ENCODE assay signal across 26 cellular contexts in the genomic region with DNA sequence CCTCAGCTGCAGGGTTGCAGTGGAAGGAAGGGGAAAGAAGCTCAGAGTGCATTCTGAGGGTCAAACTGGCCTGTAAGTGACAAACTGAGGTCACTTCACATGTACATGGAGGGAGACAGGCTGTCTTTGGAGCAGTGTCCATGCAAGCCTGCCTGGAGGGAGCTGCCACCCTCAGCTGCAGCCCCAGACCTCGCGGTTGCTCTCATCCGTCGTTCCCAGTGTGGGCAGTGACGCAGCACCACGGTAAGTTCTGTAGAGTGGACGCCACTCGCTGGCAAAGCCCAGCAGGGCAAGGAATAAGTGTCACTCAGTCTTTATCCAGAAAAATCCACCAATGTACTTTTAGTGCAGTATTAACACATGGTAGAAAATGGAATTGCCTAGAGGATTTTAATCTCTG.
A peak's percentile ranks its signal among the peaks of the same experiment; 100 is the strongest.
DNase-seq lines count a peak whose midpoint lies in the region; FAIRE-seq and TF ChIP-seq lines count a peak whose summit lies in the region.
"Had no signal": no experiment of that assay in that cellular context is flagged by ENCODE, and none has a peak within 500 bp of the region (broad histone marks: within the 10 kb centered on the region; RNA-seq: fewer than 3 reads in every experiment).

No MANE protein-coding gene starts in this region.

- H3K4me3 ChIP-seq in bronchial epithelial cell (ENCODE audit: low read depth, low read length) (no peak overlapping the region), endodermal cell (ENCODE audit: low read length) (no peak overlapping the region)
- H3K4me3 ChIP-seq: A549; BLaER1 treated with 17β-estradiol and CSF1 and Interleukin-3, amounts not matched to agents 10 nM and 100 nM; GM12878 had no signal

- H3K27me3 ChIP-seq in bronchial epithelial cell (ENCODE audit: control insufficient read depth, insufficient read depth, low read length): no peaks in the 10 kb centered on the region
- H3K27me3 ChIP-seq in endodermal cell (ENCODE audit: control insufficient read depth, insufficient read depth, low read length, poor library complexity, severe bottlenecking): no peaks in the 10 kb centered on the region
- H3K27me3 ChIP-seq: BLaER1 treated with 17β-estradiol and CSF1 and Interleukin-3, amounts not matched to agents 10 nM and 100 nM had no signal

- H3K36me3 ChIP-seq in bronchial epithelial cell (ENCODE audit: control insufficient read depth, insufficient read depth, low read length) (no peaks in the 10 kb centered on the region), endodermal cell (ENCODE audit: control insufficient read depth, insufficient read depth, low read length) (no peaks in the 10 kb centered on the region)

- H3K9me3 Mint-ChIP-seq in endodermal cell (no peaks in the 10 kb centered on the region), osteocyte (ENCODE audit: unreplicated experiment) (no peaks in the 10 kb centered on the region)

- intact Hi-C loops in cardiac septum (cut with DNase I): no loop called here

- H3K27me3 Mint-ChIP-seq in endodermal cell (ENCODE audit: insufficient read depth) (no peaks in the 10 kb centered on the region), osteocyte (ENCODE audit: unreplicated experiment) (no peaks in the 10 kb centered on the region)
- H3K27me3 Mint-ChIP-seq: B cell; CD4-positive, alpha-beta memory T cell; CD4-positive, CD25-positive, alpha-beta regulatory T cell; CD8-positive, alpha-beta memory T cell had no signal

- H3K27ac Mint-ChIP-seq in endodermal cell (no peak overlapping the region), osteocyte (ENCODE audit: unreplicated experiment) (no peak overlapping the region)
- H3K27ac Mint-ChIP-seq: B cell; CD4-positive, alpha-beta memory T cell; CD4-positive, CD25-positive, alpha-beta regulatory T cell had no signal

- no peak overlapping the region for H3K9ac ChIP-seq in endodermal cell (ENCODE audit: extremely low read depth, low read length, poor library complexity, severe bottlenecking)
- H3K9ac ChIP-seq: BLaER1 treated with 17β-estradiol and CSF1 and Interleukin-3, amounts not matched to agents 10 nM and 100 nM had no signal

- 90 to 94% methylated on average over 5 to 8 of the region's 8 CpGs for WGBS in endodermal cell (ENCODE audit: insufficient coverage in 1 of 2, insufficient read length in 1 of 2), 2 experiments

- FAIRE-seq in bronchial epithelial cell (lab: Jason Lieb, UNC): peak; percentile 43
- FAIRE-seq: A549, GM12878, GM12892, GM18507 had no signal

- TF ChIP-seq CTCF in bronchial epithelial cell (IDR thresholded peaks at IDR 0.05; ENCODE audit: insufficient read depth, low read length, severe bottlenecking): no peak
- TF ChIP-seq CTCF in endodermal cell (conservative IDR thresholded peaks at IDR 0.05): no peak
- TF ChIP-seq CTCF in osteocyte (IDR thresholded peaks at IDR 0.05): no peak

- H3K9me3 ChIP-seq in endodermal cell (ENCODE audit: control insufficient read depth, low read length): no peaks in the 10 kb centered on the region
- H3K9me3 ChIP-seq: A549 had no signal

- H3K4me1 Mint-ChIP-seq in endodermal cell (peaks cover 6% of the 10 kb centered on the region), osteocyte (ENCODE audit: unreplicated experiment) (no peaks in the 10 kb centered on the region)
- H3K4me1 Mint-ChIP-seq: B cell had no signal

- H3K36me3 Mint-ChIP-seq in endodermal cell (ENCODE audit: low read depth) (no peaks in the 10 kb centered on the region), osteocyte (ENCODE audit: unreplicated experiment) (no peaks in the 10 kb centered on the region)
- H3K36me3 Mint-ChIP-seq: CD14-positive monocyte had no signal

- no peak for DNase-seq in bronchial epithelial cell (ENCODE audit: low read depth)
- peak; percentile 28 for DNase-seq in endodermal cell
- peak; percentile 59 for DNase-seq in osteocyte (ENCODE audit: extremely low spot score, unreplicated experiment)
- no peak for DNase-seq in C1 segment of cervical spinal cord (lab: John Stamatoyannopoulos, UW)
- DNase-seq in NCI-H1436 (lab: John Stamatoyannopoulos, UW): no peak
- DNase-seq in cardiac septum (ENCODE audit: low spot score): no peak
- DNase-seq: AML-193; CD4-positive, alpha-beta memory T cell; CD4-positive, CD25-positive, alpha-beta regulatory T cell; CD8-positive, alpha-beta memory T cell; COR-L47; DMS 273 treated with DMSO at 0.1 percent for 48 hours; DMS153; DMS53; DMS79; DND-41; EL; GDM1 had no signal

- H3K4me3 Mint-ChIP-seq in endodermal cell: no peak overlapping the region
- H3K4me3 Mint-ChIP-seq in osteocyte (ENCODE audit: unreplicated experiment): no peak overlapping the region
- H3K4me3 Mint-ChIP-seq: B cell; CD14-positive monocyte; CD4-positive, alpha-beta memory T cell; CD4-positive, CD25-positive, alpha-beta regulatory T cell; CD8-positive, alpha-beta memory T cell had no signal

- H3K4me1 ChIP-seq in endodermal cell (ENCODE audit: control insufficient read depth, insufficient read depth, low read length): no peaks in the 10 kb centered on the region
- H3K4me1 ChIP-seq: A549 had no signal

- no peak overlapping the region for H3K27ac ChIP-seq in endodermal cell (ENCODE audit: low read depth, low read length)
- H3K27ac ChIP-seq: 22Rv1; A549; BLaER1 treated with 17β-estradiol and CSF1 and Interleukin-3, amounts not matched to agents 10 nM and 100 nM had no signal

Comparison
In these comparisons a context has a peak if more than half of its experiments do, and no peak if none do; other contexts are left out.
1. DNase-seq: peak in endodermal cell (single experiment) and osteocyte (single experiment); none in bronchial epithelial cell (single experiment), C1 segment of cervical spinal cord (0 of 14), NCI-H1436 (single experiment) and cardiac septum (single experiment).